ENCODE assay signal across 1 cellular context in the genomic region with DNA sequence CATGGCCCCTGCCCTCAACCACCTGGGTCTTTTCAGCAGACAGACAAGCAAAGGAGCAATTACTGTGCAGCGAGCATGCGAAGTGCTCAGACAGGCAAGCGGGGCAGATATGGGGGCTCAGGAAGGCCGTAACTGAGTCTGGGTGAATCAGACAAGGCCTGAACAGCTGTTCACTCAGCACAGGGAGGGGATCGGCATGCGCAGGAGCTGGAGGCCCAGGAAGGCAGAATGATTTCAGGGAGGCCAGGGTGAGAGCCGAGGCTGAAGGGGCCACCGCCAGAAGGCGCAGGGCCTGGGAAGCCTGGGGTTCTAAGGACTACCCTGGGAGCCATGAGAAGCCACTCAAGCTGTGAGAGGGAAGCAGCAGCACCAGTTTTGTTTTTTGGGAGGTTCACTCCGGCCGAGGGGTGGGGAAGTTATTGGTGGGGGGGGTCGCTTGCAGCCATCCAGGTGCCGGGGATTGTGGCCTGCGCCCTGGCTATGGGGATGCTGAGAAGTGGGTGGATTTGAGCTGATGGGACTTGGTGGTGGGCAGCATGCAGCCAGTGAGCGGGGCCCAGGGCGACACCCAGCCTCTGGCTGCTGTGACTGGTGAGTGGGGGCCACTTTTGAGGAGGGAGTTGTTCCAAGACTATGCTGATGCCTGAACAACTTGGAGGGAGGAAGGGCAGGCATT.
TF ChIP-seq lines count a peak whose summit lies in the region.

No MANE protein-coding gene starts in this region.

TF ChIP-seq in GM23338, 12 proteins besides CTCF, POLR2A, EP300 and RAD21 (continued from another document):
- TF ChIP-seq, protein P1, sequence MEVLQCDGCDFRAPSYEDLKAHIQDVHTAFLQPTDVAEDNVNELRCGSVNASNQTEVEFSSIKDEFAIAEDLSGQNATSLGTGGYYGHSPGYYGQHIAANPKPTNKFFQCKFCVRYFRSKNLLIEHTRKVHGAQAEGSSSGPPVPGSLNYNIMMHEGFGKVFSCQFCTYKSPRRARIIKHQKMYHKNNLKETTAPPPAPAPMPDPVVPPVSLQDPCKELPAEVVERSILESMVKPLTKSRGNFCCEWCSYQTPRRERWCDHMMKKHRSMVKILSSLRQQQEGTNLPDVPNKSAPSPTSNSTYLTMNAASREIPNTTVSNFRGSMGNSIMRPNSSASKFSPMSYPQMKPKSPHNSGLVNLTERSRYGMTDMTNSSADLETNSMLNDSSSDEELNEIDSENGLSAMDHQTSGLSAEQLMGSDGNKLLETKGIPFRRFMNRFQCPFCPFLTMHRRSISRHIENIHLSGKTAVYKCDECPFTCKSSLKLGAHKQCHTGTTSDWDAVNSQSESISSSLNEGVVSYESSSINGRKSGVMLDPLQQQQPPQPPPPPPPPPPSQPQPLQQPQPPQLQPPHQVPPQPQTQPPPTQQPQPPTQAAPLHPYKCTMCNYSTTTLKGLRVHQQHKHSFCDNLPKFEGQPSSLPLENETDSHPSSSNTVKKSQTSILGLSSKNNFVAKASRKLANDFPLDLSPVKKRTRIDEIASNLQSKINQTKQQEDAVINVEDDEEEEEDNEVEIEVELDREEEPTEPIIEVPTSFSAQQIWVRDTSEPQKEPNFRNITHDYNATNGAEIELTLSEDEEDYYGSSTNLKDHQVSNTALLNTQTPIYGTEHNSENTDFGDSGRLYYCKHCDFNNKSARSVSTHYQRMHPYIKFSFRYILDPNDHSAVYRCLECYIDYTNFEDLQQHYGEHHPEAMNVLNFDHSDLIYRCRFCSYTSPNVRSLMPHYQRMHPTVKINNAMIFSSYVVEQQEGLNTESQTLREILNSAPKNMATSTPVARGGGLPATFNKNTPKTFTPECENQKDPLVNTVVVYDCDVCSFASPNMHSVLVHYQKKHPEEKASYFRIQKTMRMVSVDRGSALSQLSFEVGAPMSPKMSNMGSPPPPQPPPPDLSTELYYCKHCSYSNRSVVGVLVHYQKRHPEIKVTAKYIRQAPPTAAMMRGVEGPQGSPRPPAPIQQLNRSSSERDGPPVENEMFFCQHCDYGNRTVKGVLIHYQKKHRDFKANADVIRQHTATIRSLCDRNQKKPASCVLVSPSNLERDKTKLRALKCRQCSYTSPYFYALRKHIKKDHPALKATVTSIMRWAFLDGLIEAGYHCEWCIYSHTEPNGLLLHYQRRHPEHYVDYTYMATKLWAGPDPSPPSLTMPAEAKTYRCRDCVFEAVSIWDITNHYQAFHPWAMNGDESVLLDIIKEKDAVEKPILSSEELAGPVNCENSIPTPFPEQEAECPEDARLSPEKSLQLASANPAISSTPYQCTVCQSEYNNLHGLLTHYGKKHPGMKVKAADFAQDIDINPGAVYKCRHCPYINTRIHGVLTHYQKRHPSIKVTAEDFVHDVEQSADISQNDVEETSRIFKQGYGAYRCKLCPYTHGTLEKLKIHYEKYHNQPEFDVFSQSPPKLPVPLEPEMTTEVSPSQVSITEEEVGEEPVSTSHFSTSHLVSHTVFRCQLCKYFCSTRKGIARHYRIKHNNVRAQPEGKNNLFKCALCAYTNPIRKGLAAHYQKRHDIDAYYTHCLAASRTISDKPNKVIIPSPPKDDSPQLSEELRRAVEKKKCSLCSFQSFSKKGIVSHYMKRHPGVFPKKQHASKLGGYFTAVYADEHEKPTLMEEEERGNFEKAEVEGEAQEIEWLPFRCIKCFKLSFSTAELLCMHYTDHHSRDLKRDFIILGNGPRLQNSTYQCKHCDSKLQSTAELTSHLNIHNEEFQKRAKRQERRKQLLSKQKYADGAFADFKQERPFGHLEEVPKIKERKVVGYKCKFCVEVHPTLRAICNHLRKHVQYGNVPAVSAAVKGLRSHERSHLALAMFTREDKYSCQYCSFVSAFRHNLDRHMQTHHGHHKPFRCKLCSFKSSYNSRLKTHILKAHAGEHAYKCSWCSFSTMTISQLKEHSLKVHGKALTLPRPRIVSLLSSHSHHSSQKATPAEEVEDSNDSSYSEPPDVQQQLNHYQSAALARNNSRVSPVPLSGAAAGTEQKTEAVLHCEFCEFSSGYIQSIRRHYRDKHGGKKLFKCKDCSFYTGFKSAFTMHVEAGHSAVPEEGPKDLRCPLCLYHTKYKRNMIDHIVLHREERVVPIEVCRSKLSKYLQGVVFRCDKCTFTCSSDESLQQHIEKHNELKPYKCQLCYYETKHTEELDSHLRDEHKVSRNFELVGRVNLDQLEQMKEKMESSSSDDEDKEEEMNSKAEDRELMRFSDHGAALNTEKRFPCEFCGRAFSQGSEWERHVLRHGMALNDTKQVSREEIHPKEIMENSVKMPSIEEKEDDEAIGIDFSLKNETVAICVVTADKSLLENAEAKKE (CRISPR knock-in tag; IDR thresholded peaks at IDR 0.05) = no peak
- TF ChIP-seq STAT1 (IDR thresholded peaks at IDR 0.05; ENCODE audit: unreplicated experiment) = no peak
- TF ChIP-seq, protein P2, sequence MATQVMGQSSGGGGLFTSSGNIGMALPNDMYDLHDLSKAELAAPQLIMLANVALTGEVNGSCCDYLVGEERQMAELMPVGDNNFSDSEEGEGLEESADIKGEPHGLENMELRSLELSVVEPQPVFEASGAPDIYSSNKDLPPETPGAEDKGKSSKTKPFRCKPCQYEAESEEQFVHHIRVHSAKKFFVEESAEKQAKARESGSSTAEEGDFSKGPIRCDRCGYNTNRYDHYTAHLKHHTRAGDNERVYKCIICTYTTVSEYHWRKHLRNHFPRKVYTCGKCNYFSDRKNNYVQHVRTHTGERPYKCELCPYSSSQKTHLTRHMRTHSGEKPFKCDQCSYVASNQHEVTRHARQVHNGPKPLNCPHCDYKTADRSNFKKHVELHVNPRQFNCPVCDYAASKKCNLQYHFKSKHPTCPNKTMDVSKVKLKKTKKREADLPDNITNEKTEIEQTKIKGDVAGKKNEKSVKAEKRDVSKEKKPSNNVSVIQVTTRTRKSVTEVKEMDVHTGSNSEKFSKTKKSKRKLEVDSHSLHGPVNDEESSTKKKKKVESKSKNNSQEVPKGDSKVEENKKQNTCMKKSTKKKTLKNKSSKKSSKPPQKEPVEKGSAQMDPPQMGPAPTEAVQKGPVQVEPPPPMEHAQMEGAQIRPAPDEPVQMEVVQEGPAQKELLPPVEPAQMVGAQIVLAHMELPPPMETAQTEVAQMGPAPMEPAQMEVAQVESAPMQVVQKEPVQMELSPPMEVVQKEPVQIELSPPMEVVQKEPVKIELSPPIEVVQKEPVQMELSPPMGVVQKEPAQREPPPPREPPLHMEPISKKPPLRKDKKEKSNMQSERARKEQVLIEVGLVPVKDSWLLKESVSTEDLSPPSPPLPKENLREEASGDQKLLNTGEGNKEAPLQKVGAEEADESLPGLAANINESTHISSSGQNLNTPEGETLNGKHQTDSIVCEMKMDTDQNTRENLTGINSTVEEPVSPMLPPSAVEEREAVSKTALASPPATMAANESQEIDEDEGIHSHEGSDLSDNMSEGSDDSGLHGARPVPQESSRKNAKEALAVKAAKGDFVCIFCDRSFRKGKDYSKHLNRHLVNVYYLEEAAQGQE (IDR thresholded peaks at IDR 0.05; ENCODE audit: unreplicated experiment) = no peak
